ENCODE assay signal across 13 cellular contexts in the genomic region with DNA sequence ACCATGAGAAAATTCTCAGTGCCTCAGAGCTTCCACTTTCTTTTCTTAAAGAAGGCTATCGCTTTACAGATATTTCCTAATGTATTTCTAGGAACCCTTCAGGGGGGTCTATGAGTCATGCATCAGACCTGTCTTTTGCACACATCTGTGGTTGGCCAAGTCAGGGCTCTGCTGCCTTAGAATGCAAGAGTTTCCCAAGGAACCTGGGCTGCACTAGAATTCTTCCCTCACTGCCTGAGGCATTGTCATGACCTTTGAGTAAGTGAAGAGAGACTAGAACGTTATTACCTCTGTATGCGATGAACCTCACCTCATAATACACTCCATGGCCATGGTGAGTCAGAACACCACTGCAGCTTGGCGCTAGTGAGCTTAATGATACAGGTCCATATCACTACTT.
A peak's percentile ranks its signal among the peaks of the same experiment; 100 is the strongest.
DNase-seq lines count a peak whose midpoint lies in the region; ATAC-seq and TF ChIP-seq lines count a peak whose summit lies in the region.
"Had no signal": no experiment of that assay in that cellular context is flagged by ENCODE, and none has a peak within 500 bp of the region (broad histone marks: within the 10 kb centered on the region; RNA-seq: fewer than 3 reads in every experiment).

No MANE protein-coding gene starts in this region.

- TF ChIP-seq CTCF in NB4 (IDR thresholded peaks at IDR 0.05; ENCODE audit: low read depth, low read length), result no peak
- TF ChIP-seq CTCF in chondrocyte (IDR thresholded peaks at IDR 0.05), result no peak
- no peak for TF ChIP-seq CTCF in omental fat pad (IDR thresholded peaks at IDR 0.05)

- H3K36me3 Mint-ChIP-seq in chondrocyte (ENCODE audit: low read depth), result no peaks in the 10 kb centered on the region
- H3K36me3 Mint-ChIP-seq in activated CD8-positive, alpha-beta memory T cell treated with anti-CD3 and anti-CD28 coated beads, Interleukin-2, amount 10 ng/mL, durations not matched to agents 7 days and 5 days, result no peaks in the 10 kb centered on the region
- H3K36me3 Mint-ChIP-seq: naive thymus-derived CD8-positive, alpha-beta T cell had no signal

- H3K4me1 Mint-ChIP-seq in chondrocyte (ENCODE audit: low read depth), result peaks cover 11% of the 10 kb centered on the region
- H3K4me1 Mint-ChIP-seq in activated CD8-positive, alpha-beta memory T cell treated with anti-CD3 and anti-CD28 coated beads, Interleukin-2, amount 10 ng/mL, durations not matched to agents 7 days and 5 days, result no peaks in the 10 kb centered on the region
- H3K4me1 Mint-ChIP-seq: activated naive CD8-positive, alpha-beta T cell treated with anti-CD3 and anti-CD28 coated beads, Interleukin-2, amount 50 U/mL, for 24 hours; naive thymus-derived CD8-positive, alpha-beta T cell had no signal

- H3K27ac Mint-ChIP-seq in chondrocyte (ENCODE audit: unreplicated experiment), result peak overlapping the region; percentile 30
- H3K27ac Mint-ChIP-seq in activated CD8-positive, alpha-beta memory T cell treated with anti-CD3 and anti-CD28 coated beads, Interleukin-2, amount 10 ng/mL, durations not matched to agents 7 days and 5 days, result no peak overlapping the region
- H3K27ac Mint-ChIP-seq: activated naive CD8-positive, alpha-beta T cell treated with anti-CD3 and anti-CD28 coated beads, Interleukin-2, amount 50 U/mL, for 24 hours; naive thymus-derived CD8-positive, alpha-beta T cell had no signal

- H3K27me3 Mint-ChIP-seq in chondrocyte (ENCODE audit: low read depth), result no peaks in the 10 kb centered on the region
- no peaks in the 10 kb centered on the region for H3K27me3 Mint-ChIP-seq in activated CD8-positive, alpha-beta memory T cell treated with anti-CD3 and anti-CD28 coated beads, Interleukin-2, amount 10 ng/mL, durations not matched to agents 7 days and 5 days
- H3K27me3 Mint-ChIP-seq: activated naive CD8-positive, alpha-beta T cell treated with anti-CD3 and anti-CD28 coated beads, Interleukin-2, amount 50 U/mL, for 24 hours; naive thymus-derived CD8-positive, alpha-beta T cell had no signal

- intact Hi-C loops in posterior cingulate gyrus (cut with DNase I), result no loop called here

- H3K4me3 Mint-ChIP-seq in chondrocyte (ENCODE audit: unreplicated experiment), result no peak overlapping the region
- no peak overlapping the region for H3K4me3 Mint-ChIP-seq in activated CD8-positive, alpha-beta memory T cell treated with anti-CD3 and anti-CD28 coated beads, Interleukin-2, amount 10 ng/mL, durations not matched to agents 7 days and 5 days
- H3K4me3 Mint-ChIP-seq: activated naive CD8-positive, alpha-beta T cell treated with anti-CD3 and anti-CD28 coated beads, Interleukin-2, amount 50 U/mL, for 24 hours; naive thymus-derived CD8-positive, alpha-beta T cell had no signal

- CTCF ChIA-PET in activated CD8-positive, alpha-beta memory T cell treated with anti-CD3 and anti-CD28 coated beads, Interleukin-2, amount 10 ng/mL, durations not matched to agents 7 days and 5 days (lab: Charles Lee), result no interaction called here

- H3K4me3 ChIP-seq in NB4 (ENCODE audit: low read depth, low read length), result no peak overlapping the region
- H3K4me3 ChIP-seq: vagina had no signal

- peaks cover 10% of the 10 kb centered on the region for H3K9me3 Mint-ChIP-seq in chondrocyte (ENCODE audit: low read depth)
- peaks cover 10% of the 10 kb centered on the region for H3K9me3 Mint-ChIP-seq in activated CD8-positive, alpha-beta memory T cell treated with anti-CD3 and anti-CD28 coated beads, Interleukin-2, amount 10 ng/mL, durations not matched to agents 7 days and 5 days (ENCODE audit: low read depth)

- no peak for TF ChIP-seq POLR2A in NB4 (IDR thresholded peaks at IDR 0.05; ENCODE audit: extremely low read depth, insufficient read length)

- DNase-seq in ELF-1 (ENCODE audit: low read depth, low spot score), result peak; percentile 49
- peak; percentile 5 for DNase-seq in NB4 (ENCODE audit: low read depth)
- DNase-seq in chondrocyte (ENCODE audit: low spot score), result no peak
- no peak for DNase-seq in omental fat pad (ENCODE audit: low spot score)
- no peak for DNase-seq in stimulated activated CD4-positive, alpha-beta T cell treated with anti-CD3 and anti-CD28 coated beads, Interleukin-15, amount 100 ng/mL, for 24 hours
- no peak for DNase-seq in posterior cingulate gyrus
- DNase-seq in activated CD8-positive, alpha-beta memory T cell treated with anti-CD3 and anti-CD28 coated beads, Interleukin-2, amount 10 ng/mL, durations not matched to agents 7 days and 5 days, result no peak
- DNase-seq in stimulated activated naive CD4-positive, alpha-beta T cell treated with Interleukin-2 at 50 U/mL for 16 hours (lab: John Stamatoyannopoulos, UW), result no peak
- DNase-seq: activated naive CD8-positive, alpha-beta T cell treated with anti-CD3 and anti-CD28 coated beads, Interleukin-2, amount 50 U/mL, for 24 hours; kidney; naive thymus-derived CD8-positive, alpha-beta T cell; NCI-H1417 had no signal

- peak; percentile 89 for ATAC-seq in omental fat pad (ENCODE audit: low FRiP score)
- ATAC-seq in activated CD8-positive, alpha-beta memory T cell treated with anti-CD3 and anti-CD28 coated beads, Interleukin-2, amount 10 ng/mL, durations not matched to agents 7 days and 5 days, result no peak
- ATAC-seq: activated naive CD8-positive, alpha-beta T cell treated with anti-CD3 and anti-CD28 coated beads, Interleukin-2, amount 50 U/mL, for 24 hours; naive thymus-derived CD8-positive, alpha-beta T cell had no signal

Comparison
In these comparisons a context has a peak if more than half of its experiments do, and no peak if none do; other contexts are left out.
1. DNase-seq: peak in ELF-1 (single experiment) and NB4 (single experiment); none in chondrocyte (single experiment), omental fat pad (single experiment), stimulated activated CD4-positive, alpha-beta T cell treated with anti-CD3 and anti-CD28 coated beads, Interleukin-15, amount 100 ng/mL, for 24 hours (single experiment), posterior cingulate gyrus (0 of 10), activated CD8-positive, alpha-beta memory T cell treated with anti-CD3 and anti-CD28 coated beads, Interleukin-2, amount 10 ng/mL, durations not matched to agents 7 days and 5 days (single experiment) and stimulated activated naive CD4-positive, alpha-beta T cell treated with Interleukin-2 at 50 U/mL for 16 hours (single experiment).